ENCODE assay signal across 1 cellular context in the genomic region with DNA sequence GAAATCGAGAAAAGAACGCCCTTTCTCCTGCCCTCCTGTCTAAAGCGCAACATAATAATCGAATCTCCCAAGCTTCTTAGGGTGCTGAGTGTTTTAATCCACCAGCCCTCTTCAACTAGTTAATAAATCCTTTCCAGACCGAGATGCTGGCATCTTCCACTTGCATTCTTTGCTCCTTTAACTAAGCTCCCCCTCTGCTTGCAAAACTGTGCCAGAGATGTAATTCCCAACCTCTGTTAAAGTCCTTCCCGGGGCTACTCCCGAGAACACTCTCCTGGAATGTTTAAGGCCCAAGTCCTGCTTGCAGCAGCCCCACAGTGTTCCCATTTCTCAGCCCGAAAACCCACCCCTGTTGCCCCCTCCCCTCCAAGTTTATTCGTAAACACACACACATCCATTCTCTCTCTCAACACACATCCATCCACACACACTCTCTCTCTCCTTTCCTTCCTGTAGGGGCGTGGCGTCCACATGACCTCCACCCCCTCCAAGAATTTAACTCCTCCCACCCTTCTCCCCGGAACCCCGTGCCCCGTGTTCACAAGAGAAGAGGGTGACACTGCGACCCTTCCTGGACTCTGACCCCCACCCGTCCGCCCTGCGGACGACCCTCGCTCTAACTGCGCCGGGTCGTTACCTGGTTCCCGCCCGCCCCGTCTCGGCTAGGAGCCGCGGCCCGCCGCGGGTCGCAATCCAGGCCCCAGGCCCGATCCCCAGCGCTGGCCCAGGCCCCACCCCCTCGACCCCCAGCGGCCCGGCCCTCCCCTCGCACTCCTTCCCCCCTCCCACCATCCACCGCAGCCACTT.
TF ChIP-seq lines count a peak whose summit lies in the region.

No MANE protein-coding gene starts in this region.

TF ChIP-seq in GM23338, 12 proteins besides CTCF, POLR2A, EP300 and RAD21 (continued from another document):
- TF ChIP-seq, protein P1, sequence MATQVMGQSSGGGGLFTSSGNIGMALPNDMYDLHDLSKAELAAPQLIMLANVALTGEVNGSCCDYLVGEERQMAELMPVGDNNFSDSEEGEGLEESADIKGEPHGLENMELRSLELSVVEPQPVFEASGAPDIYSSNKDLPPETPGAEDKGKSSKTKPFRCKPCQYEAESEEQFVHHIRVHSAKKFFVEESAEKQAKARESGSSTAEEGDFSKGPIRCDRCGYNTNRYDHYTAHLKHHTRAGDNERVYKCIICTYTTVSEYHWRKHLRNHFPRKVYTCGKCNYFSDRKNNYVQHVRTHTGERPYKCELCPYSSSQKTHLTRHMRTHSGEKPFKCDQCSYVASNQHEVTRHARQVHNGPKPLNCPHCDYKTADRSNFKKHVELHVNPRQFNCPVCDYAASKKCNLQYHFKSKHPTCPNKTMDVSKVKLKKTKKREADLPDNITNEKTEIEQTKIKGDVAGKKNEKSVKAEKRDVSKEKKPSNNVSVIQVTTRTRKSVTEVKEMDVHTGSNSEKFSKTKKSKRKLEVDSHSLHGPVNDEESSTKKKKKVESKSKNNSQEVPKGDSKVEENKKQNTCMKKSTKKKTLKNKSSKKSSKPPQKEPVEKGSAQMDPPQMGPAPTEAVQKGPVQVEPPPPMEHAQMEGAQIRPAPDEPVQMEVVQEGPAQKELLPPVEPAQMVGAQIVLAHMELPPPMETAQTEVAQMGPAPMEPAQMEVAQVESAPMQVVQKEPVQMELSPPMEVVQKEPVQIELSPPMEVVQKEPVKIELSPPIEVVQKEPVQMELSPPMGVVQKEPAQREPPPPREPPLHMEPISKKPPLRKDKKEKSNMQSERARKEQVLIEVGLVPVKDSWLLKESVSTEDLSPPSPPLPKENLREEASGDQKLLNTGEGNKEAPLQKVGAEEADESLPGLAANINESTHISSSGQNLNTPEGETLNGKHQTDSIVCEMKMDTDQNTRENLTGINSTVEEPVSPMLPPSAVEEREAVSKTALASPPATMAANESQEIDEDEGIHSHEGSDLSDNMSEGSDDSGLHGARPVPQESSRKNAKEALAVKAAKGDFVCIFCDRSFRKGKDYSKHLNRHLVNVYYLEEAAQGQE (IDR thresholded peaks at IDR 0.05; ENCODE audit: unreplicated experiment): no peak
- TF ChIP-seq POLR2AphosphoS5 (IDR thresholded peaks at IDR 0.05; ENCODE audit: low read depth) (no peak; the same call in 1 of the 2 replicates), JUNB (IDR thresholded peaks at IDR 0.05; ENCODE audit: unreplicated experiment) (no peak), EZH2phosphoT487 (IDR thresholded peaks at IDR 0.05; ENCODE audit: unreplicated experiment) (no peak), ZNF114 (CRISPR knock-in tag; IDR thresholded peaks at IDR 0.05) (no peak), STAT1 (IDR thresholded peaks at IDR 0.05; ENCODE audit: unreplicated experiment) (no peak), ZNF331 (CRISPR knock-in tag; IDR thresholded peaks at IDR 0.05; ENCODE audit: low read depth) (no peak)
- TF ChIP-seq, protein P2, sequence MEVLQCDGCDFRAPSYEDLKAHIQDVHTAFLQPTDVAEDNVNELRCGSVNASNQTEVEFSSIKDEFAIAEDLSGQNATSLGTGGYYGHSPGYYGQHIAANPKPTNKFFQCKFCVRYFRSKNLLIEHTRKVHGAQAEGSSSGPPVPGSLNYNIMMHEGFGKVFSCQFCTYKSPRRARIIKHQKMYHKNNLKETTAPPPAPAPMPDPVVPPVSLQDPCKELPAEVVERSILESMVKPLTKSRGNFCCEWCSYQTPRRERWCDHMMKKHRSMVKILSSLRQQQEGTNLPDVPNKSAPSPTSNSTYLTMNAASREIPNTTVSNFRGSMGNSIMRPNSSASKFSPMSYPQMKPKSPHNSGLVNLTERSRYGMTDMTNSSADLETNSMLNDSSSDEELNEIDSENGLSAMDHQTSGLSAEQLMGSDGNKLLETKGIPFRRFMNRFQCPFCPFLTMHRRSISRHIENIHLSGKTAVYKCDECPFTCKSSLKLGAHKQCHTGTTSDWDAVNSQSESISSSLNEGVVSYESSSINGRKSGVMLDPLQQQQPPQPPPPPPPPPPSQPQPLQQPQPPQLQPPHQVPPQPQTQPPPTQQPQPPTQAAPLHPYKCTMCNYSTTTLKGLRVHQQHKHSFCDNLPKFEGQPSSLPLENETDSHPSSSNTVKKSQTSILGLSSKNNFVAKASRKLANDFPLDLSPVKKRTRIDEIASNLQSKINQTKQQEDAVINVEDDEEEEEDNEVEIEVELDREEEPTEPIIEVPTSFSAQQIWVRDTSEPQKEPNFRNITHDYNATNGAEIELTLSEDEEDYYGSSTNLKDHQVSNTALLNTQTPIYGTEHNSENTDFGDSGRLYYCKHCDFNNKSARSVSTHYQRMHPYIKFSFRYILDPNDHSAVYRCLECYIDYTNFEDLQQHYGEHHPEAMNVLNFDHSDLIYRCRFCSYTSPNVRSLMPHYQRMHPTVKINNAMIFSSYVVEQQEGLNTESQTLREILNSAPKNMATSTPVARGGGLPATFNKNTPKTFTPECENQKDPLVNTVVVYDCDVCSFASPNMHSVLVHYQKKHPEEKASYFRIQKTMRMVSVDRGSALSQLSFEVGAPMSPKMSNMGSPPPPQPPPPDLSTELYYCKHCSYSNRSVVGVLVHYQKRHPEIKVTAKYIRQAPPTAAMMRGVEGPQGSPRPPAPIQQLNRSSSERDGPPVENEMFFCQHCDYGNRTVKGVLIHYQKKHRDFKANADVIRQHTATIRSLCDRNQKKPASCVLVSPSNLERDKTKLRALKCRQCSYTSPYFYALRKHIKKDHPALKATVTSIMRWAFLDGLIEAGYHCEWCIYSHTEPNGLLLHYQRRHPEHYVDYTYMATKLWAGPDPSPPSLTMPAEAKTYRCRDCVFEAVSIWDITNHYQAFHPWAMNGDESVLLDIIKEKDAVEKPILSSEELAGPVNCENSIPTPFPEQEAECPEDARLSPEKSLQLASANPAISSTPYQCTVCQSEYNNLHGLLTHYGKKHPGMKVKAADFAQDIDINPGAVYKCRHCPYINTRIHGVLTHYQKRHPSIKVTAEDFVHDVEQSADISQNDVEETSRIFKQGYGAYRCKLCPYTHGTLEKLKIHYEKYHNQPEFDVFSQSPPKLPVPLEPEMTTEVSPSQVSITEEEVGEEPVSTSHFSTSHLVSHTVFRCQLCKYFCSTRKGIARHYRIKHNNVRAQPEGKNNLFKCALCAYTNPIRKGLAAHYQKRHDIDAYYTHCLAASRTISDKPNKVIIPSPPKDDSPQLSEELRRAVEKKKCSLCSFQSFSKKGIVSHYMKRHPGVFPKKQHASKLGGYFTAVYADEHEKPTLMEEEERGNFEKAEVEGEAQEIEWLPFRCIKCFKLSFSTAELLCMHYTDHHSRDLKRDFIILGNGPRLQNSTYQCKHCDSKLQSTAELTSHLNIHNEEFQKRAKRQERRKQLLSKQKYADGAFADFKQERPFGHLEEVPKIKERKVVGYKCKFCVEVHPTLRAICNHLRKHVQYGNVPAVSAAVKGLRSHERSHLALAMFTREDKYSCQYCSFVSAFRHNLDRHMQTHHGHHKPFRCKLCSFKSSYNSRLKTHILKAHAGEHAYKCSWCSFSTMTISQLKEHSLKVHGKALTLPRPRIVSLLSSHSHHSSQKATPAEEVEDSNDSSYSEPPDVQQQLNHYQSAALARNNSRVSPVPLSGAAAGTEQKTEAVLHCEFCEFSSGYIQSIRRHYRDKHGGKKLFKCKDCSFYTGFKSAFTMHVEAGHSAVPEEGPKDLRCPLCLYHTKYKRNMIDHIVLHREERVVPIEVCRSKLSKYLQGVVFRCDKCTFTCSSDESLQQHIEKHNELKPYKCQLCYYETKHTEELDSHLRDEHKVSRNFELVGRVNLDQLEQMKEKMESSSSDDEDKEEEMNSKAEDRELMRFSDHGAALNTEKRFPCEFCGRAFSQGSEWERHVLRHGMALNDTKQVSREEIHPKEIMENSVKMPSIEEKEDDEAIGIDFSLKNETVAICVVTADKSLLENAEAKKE (CRISPR knock-in tag; IDR thresholded peaks at IDR 0.05): no peak
- TF ChIP-seq, protein P3, sequence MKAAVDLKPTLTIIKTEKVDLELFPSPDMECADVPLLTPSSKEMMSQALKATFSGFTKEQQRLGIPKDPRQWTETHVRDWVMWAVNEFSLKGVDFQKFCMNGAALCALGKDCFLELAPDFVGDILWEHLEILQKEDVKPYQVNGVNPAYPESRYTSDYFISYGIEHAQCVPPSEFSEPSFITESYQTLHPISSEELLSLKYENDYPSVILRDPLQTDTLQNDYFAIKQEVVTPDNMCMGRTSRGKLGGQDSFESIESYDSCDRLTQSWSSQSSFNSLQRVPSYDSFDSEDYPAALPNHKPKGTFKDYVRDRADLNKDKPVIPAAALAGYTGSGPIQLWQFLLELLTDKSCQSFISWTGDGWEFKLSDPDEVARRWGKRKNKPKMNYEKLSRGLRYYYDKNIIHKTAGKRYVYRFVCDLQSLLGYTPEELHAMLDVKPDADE (IDR thresholded peaks at IDR 0.05): no peak
